In genomic region chr7:44797329-44798258, GRCh38 we compare ENCODE assay signal across 8 cellular contexts. TPM values are rescaled to one million over a fixed set of nuclear protein-coding genes. Genes with fewer than 3 reads are reported as not detected.
DNase-seq lines count a peak whose midpoint lies in the region; ATAC-seq and TF ChIP-seq lines count a peak whose summit lies in the region.

No MANE protein-coding gene starts in this region.

- no peaks in the 10 kb centered on the region for H3K27me3 ChIP-seq in kidney epithelial cell (ENCODE audit: control insufficient read depth, insufficient read depth, low read length)

- H3K27me3 Mint-ChIP-seq in chondrocyte (ENCODE audit: low read depth) = no peaks in the 10 kb centered on the region

- H3K4me3 ChIP-seq in AG09309 (ENCODE audit: control insufficient read depth, low read depth, low read length) (peak overlapping the region; percentile 56), kidney epithelial cell (ENCODE audit: low read depth, low read length) (peak overlapping the region; percentile 72)

- H3K4me1 Mint-ChIP-seq in chondrocyte (ENCODE audit: low read depth) = peaks cover 48% of the 10 kb centered on the region

- DNase-seq in AG09309 (ENCODE audit: low read depth) = peak; percentile 52
- DNase-seq in NCI-H510A (lab: John Stamatoyannopoulos, UW) = peak; percentile 74
- DNase-seq in activated CD4-positive, alpha-beta T cell treated with anti-CD3 and anti-CD28 coated beads for 4 hours = peak; percentile 79 to 81
- no peak for DNase-seq in chondrocyte (ENCODE audit: low spot score)
- no peak for DNase-seq in kidney epithelial cell (ENCODE audit: low read depth)
- DNase-seq in stimulated activated CD4-positive, alpha-beta T cell treated with anti-CD3 and anti-CD28 coated beads, Interleukin-15, amount 100 ng/mL, for 1 hour (ENCODE audit: low read depth in 1 of 2, low spot score in 1 of 2) = peak; percentile 65 to 70

- no peaks in the 10 kb centered on the region for H3K9me3 Mint-ChIP-seq in chondrocyte (ENCODE audit: low read depth)

- peak; percentile 42 for ATAC-seq in GM19023 (IDR thresholded peaks at IDR 0.05; ENCODE audit: unreplicated experiment)
- peak; percentile 53 for ATAC-seq in HG03354 (IDR thresholded peaks at IDR 0.05; ENCODE audit: poor library complexity, severe bottlenecking, unreplicated experiment)

- TF ChIP-seq CTCF in AG09309 (IDR thresholded peaks at IDR 0.05; ENCODE audit: control insufficient read depth, insufficient read depth, low read depth, low read length, missing control alignments) (peak; percentile 42), chondrocyte (IDR thresholded peaks at IDR 0.05) (peak; percentile 77), kidney epithelial cell (IDR thresholded peaks at IDR 0.05; ENCODE audit: insufficient read depth, low read length, poor library complexity, severe bottlenecking) (peak; percentile 57)

- H3K4me3 Mint-ChIP-seq in chondrocyte (ENCODE audit: unreplicated experiment) = peak overlapping the region; percentile 86

- H3K36me3 ChIP-seq in kidney epithelial cell (ENCODE audit: control insufficient read depth, insufficient read depth, low read length) = peaks cover 8% of the 10 kb centered on the region

- peak overlapping the region; percentile 97 for H3K27ac Mint-ChIP-seq in chondrocyte (ENCODE audit: unreplicated experiment)

- H3K36me3 Mint-ChIP-seq in chondrocyte (ENCODE audit: low read depth) = peaks cover 27% of the 10 kb centered on the region

RNA-seq across cellular contexts. Expression of gene PPIA, which starts 1.1 kb away (rescaled TPM):
- total RNA-seq in chondrocyte = 1,108 to 1,479 TPM (median 1,462 TPM) in 3 replicates
- 2,465 and 2,696 TPM in 2 replicates for total RNA-seq in kidney epithelial cell

RNA-seq across cellular contexts. Expression of gene ZMIZ2, which starts 48.9 kb away (rescaled TPM):
- total RNA-seq in chondrocyte (68.5 to 73.5 TPM (median 72.6 TPM) in 3 replicates), kidney epithelial cell (53.0 and 67.3 TPM in 2 replicates)

RNA-seq across cellular contexts. Expression of gene H2AZ2, which starts 50.3 kb away (rescaled TPM):
- total RNA-seq in chondrocyte = 119 to 139 TPM (median 126 TPM) in 3 replicates
- 129 and 148 TPM in 2 replicates for total RNA-seq in kidney epithelial cell

Comparison
In these comparisons a context has a peak if more than half of its experiments do, and no peak if none do; other contexts are left out.
1. DNase-seq: peak in AG09309 (single experiment), NCI-H510A (single experiment), activated CD4-positive, alpha-beta T cell treated with anti-CD3 and anti-CD28 coated beads for 4 hours (2 of 2) and stimulated activated CD4-positive, alpha-beta T cell treated with anti-CD3 and anti-CD28 coated beads, Interleukin-15, amount 100 ng/mL, for 1 hour (2 of 2); none in chondrocyte (single experiment) and kidney epithelial cell (single experiment).
2. Peak in every context shown above with its lines, with median percentiles within 50 percentile points of each other: CTCF ChIP-seq.